10 cellular contexts compared by ENCODE assay signal in genomic region chr9:122218885-122219855, GRCh38. TPM values are rescaled to one million over a fixed set of nuclear protein-coding genes. Genes with fewer than 3 reads are reported as not detected.
DNase-seq lines count a peak whose midpoint lies in the region; TF ChIP-seq lines count a peak whose summit lies in the region.
"Had no signal": no experiment of that assay in that cellular context is flagged by ENCODE, and none has a peak within 500 bp of the region (broad histone marks: within the 10 kb centered on the region; RNA-seq: fewer than 3 reads in every experiment).

No MANE protein-coding gene starts in this region.

- no peak overlapping the region for H3K4me3 ChIP-seq in choroid plexus epithelial cell (ENCODE audit: low read depth, low read length)

- TF ChIP-seq CTCF in choroid plexus epithelial cell (conservative IDR thresholded peaks at IDR 0.05; ENCODE audit: low read depth, low read length) = no peak

- DNase-seq in stimulated activated CD4-positive, alpha-beta T cell treated with anti-CD3 and anti-CD28 coated beads, Interleukin-15, amount 100 ng/mL, for 24 hours = peak; percentile 22
- DNase-seq in stimulated activated CD4-positive, alpha-beta T cell treated with anti-CD3 and anti-CD28 coated beads, Interleukin-4, amount 100 ng/mL, for 4 hours = no peak
- DNase-seq in choroid plexus epithelial cell (ENCODE audit: low read depth) (peak; percentile 32), lung microvascular endothelial cell (ENCODE audit: low read depth in 2 of 2) (peak; percentile 30 to 37), NCI-H2227 treated with DMSO at 0.1 percent for 48 hours (lab: John Stamatoyannopoulos, UW) (no peak), OCI-M2 (lab: John Stamatoyannopoulos, UW; ENCODE audit: unreplicated experiment) (no peak), GOT3 (lab: John Stamatoyannopoulos, UW) (no peak), iPS-NIHi11 (ENCODE audit: low spot score) (no peak)
- DNase-seq: DND-41, NCI-H1417 had no signal

RNA-seq across cellular contexts. Expression of gene LHX6, which starts 9.6 kb away (rescaled TPM):
- 0.40 and 1.7 TPM in 2 replicates for total RNA-seq in lung microvascular endothelial cell

RNA-seq across cellular contexts. Expression of gene RBM18, which starts 45.5 kb away (rescaled TPM):
- total RNA-seq in lung microvascular endothelial cell = 5.2 and 6.5 TPM in 2 replicates

RNA-seq across cellular contexts. Expression of gene MRRF, which starts 45.5 kb away (rescaled TPM):
- total RNA-seq in lung microvascular endothelial cell = 24.6 and 32.3 TPM in 2 replicates

RNA-seq across cellular contexts. Expression of gene MORN5, which starts 59.5 kb away (rescaled TPM):
- total RNA-seq in lung microvascular endothelial cell = not detected in 2 replicates

RNA-seq across cellular contexts. Expression of gene NDUFA8, which starts 59.6 kb away (rescaled TPM):
- 34.0 and 34.5 TPM in 2 replicates for total RNA-seq in lung microvascular endothelial cell

Comparison
In these comparisons a context has a peak if more than half of its experiments do, and no peak if none do; other contexts are left out.
1. DNase-seq: peak in stimulated activated CD4-positive, alpha-beta T cell treated with anti-CD3 and anti-CD28 coated beads, Interleukin-15, amount 100 ng/mL, for 24 hours (single experiment), choroid plexus epithelial cell (single experiment) and lung microvascular endothelial cell (2 of 2); none in stimulated activated CD4-positive, alpha-beta T cell treated with anti-CD3 and anti-CD28 coated beads, Interleukin-4, amount 100 ng/mL, for 4 hours (0 of 2), NCI-H2227 treated with DMSO at 0.1 percent for 48 hours (single experiment), OCI-M2 (single experiment), GOT3 (single experiment) and iPS-NIHi11 (single experiment).